8 cellular contexts compared by ENCODE assay signal in genomic region chr5:77972545-77973252, GRCh38.
DNase-seq lines count a peak whose midpoint lies in the region; ATAC-seq, FAIRE-seq and TF ChIP-seq lines count a peak whose summit lies in the region.

No MANE protein-coding gene starts in this region.

- FAIRE-seq in D721Med (lab: Jason Lieb, UNC): no peak

- peak overlapping the region; percentile 48 for H3K4me3 ChIP-seq in AG04450 (ENCODE audit: low read depth, low read length)
- peak overlapping the region; percentile 7 for H3K4me3 ChIP-seq in choroid plexus epithelial cell (ENCODE audit: low read depth, low read length)
- H3K4me3 ChIP-seq in mucosa of descending colon: no peak overlapping the region

- H3K9me3 ChIP-seq in AG04450 (ENCODE audit: control insufficient read depth, insufficient read depth, low read length) (no peaks in the 10 kb centered on the region; the same call in 1 of the 2 replicates), mucosa of descending colon (no peaks in the 10 kb centered on the region)

- H3K36me3 ChIP-seq in mucosa of descending colon (ENCODE audit: low read depth): no peaks in the 10 kb centered on the region

- DNase-seq in AG04450 (ENCODE audit: low read depth, low spot score): no peak
- DNase-seq in NOMO-1 (lab: John Stamatoyannopoulos, UW; ENCODE audit: unreplicated experiment in 2 of 2): peak; percentile 52 to 59
- DNase-seq in choroid plexus epithelial cell (ENCODE audit: low read depth): no peak
- DNase-seq in mucosa of descending colon: no peak
- DNase-seq in NCI-H1105 (lab: John Stamatoyannopoulos, UW): no peak
- DNase-seq in Kasumi-1 (lab: John Stamatoyannopoulos, UW): no peak
- no peak for DNase-seq in D721Med (ENCODE audit: insufficient read length, low spot score)

- ATAC-seq in GM18907 (IDR thresholded peaks at IDR 0.05; ENCODE audit: unreplicated experiment) (peak; percentile 55), mucosa of descending colon (peak; percentile 25)

- CTCF ChIA-PET in AG04450 (lab: Charles Lee): interaction anchor here (0.6 kb wide), 2 partner anchors 14 to 48 kb away, joined by 3 read pairs; no protein-coding TSS in a partner anchor

- intact Hi-C loops in mucosa of descending colon (cut with DNase I, micrococcal nuclease): no loop called here

- H3K27ac ChIP-seq in AG04450 (ENCODE audit: low read depth, low read length): no peak overlapping the region

- peak; percentile 29 for TF ChIP-seq CTCF in AG04450 (IDR thresholded peaks at IDR 0.05; ENCODE audit: low read depth, low read length)
- TF ChIP-seq CTCF in choroid plexus epithelial cell (conservative IDR thresholded peaks at IDR 0.05; ENCODE audit: low read depth, low read length): no peak
- TF ChIP-seq CTCF in mucosa of descending colon (IDR thresholded peaks at IDR 0.05): no peak
- TF ChIP-seq CTCF in D721Med (IDR thresholded peaks at IDR 0.05; ENCODE audit: insufficient read depth, missing control alignments): no peak

- no peaks in the 10 kb centered on the region for H3K4me1 ChIP-seq in mucosa of descending colon (ENCODE audit: low read depth)

- POLR2A ChIA-PET in AG04450 (lab: Yijun Ruan, JAX): no interaction called here

- peaks cover 66% of the 10 kb centered on the region for H3K27me3 ChIP-seq in AG04450 (ENCODE audit: control insufficient read depth, insufficient read depth, low read length)

Comparison
In these comparisons a context has a peak if more than half of its experiments do, and no peak if none do; other contexts are left out.
1. DNase-seq: peak in NOMO-1 (2 of 2); none in AG04450 (single experiment), choroid plexus epithelial cell (single experiment), mucosa of descending colon (0 of 3), NCI-H1105 (single experiment), Kasumi-1 (0 of 2) and D721Med (single experiment).